In genomic region chr16:10219742-10220141, GRCh38 we compare ENCODE assay signal across 19 cellular contexts. TPM values are rescaled to one million over a fixed set of nuclear protein-coding genes. Genes with fewer than 3 reads are reported as not detected.
A peak's percentile ranks its signal among the peaks of the same experiment; 100 is the strongest.
DNase-seq lines count a peak whose midpoint lies in the region; ATAC-seq, FAIRE-seq and TF ChIP-seq lines count a peak whose summit lies in the region.
"Had no signal": no experiment of that assay in that cellular context is flagged by ENCODE, and none has a peak within 500 bp of the region (broad histone marks: within the 10 kb centered on the region; RNA-seq: fewer than 3 reads in every experiment).

No MANE protein-coding gene starts in this region.

- H3K27ac ChIP-seq in BLaER1 (no peak overlapping the region), GM12878 (ENCODE audit: control insufficient read depth, insufficient read depth) (no peak overlapping the region), small intestine (ENCODE audit: low read depth in 1 of 2, low read length in 1 of 2) (no peak overlapping the region), vagina (no peak overlapping the region)
- H3K27ac ChIP-seq: GM23248 had no signal

- BruUV-seq in GM12878 (replicated peaks; lab: Mats Ljungman, UMichigan): no TSS peak

- no peaks in the 10 kb centered on the region for H3K79me2 ChIP-seq in GM12878 (ENCODE audit: control insufficient read depth, insufficient read depth, low read length)

- H4K20me1 ChIP-seq in BLaER1 (no peaks in the 10 kb centered on the region), GM12878 (ENCODE audit: control insufficient read depth, insufficient read depth) (no peaks in the 10 kb centered on the region)

- H3K4me3 Mint-ChIP-seq in activated T-cell treated with anti-CD3 and anti-CD28 coated beads, Interleukin-2, amount 50 U/mL, for 24 hours: no peak overlapping the region
- H3K4me3 Mint-ChIP-seq: CD4-positive, alpha-beta memory T cell had no signal

- no peak overlapping the region for H2AFZ ChIP-seq in GM12878 (ENCODE audit: control insufficient read depth, low read depth, low read length)
- H2AFZ ChIP-seq: GM23248 had no signal

- TF ChIP-seq POLR2A in GM12878 (IDR thresholded peaks at IDR 0.05; ENCODE audit: low read depth, low read length) (no peak), vagina (IDR thresholded peaks at IDR 0.05) (no peak)

- 3% methylated on average over 4 of the region's 4 CpGs for WGBS in GM12878 (ENCODE audit: insufficient coverage, insufficient replicate concordance, low lambda C conversion rate, missing lambda C conversion rate)
- WGBS in small intestine, 3 donors: 10 to 24% (median 17%) methylated on average over 4 of the region's 4 CpGs

- DNase-seq in HT-29 (ENCODE audit: low spot score): peak; percentile 45
- no peak for DNase-seq in GM12878 (ENCODE audit: low read depth, low spot score)
- peak; percentile 46 for DNase-seq in small intestine
- no peak for DNase-seq in vagina (ENCODE audit: extremely low spot score in 2 of 2)
- DNase-seq in activated T-cell treated with anti-CD3 and anti-CD28 coated beads, Interleukin-2, amount 50 U/mL, for 24 hours: no peak
- DNase-seq: C1 segment of cervical spinal cord; Calu3; CD4-positive, alpha-beta memory T cell; COR-L47; DMS153; DND-41; GM23248; H7; HCEC 1CT had no signal

- in situ Hi-C loops in GM12878 (cut with MboI): no loop called here

- H3K9me3 Mint-ChIP-seq in activated T-cell treated with anti-CD3 and anti-CD28 coated beads, Interleukin-2, amount 50 U/mL, for 24 hours: no peaks in the 10 kb centered on the region
- H3K9me3 Mint-ChIP-seq: CD4-positive, alpha-beta memory T cell had no signal

- no peaks in the 10 kb centered on the region for H3K36me3 Mint-ChIP-seq in activated T-cell treated with anti-CD3 and anti-CD28 coated beads, Interleukin-2, amount 50 U/mL, for 24 hours (ENCODE audit: low read depth)
- H3K36me3 Mint-ChIP-seq: CD4-positive, alpha-beta memory T cell had no signal

- H3K4me3 ChIP-seq in BLaER1 (no peak overlapping the region), GM12878 (no peak overlapping the region), small intestine (ENCODE audit: low read depth in 1 of 2, low read length in 2 of 2) (no peak overlapping the region), vagina (no peak overlapping the region)
- H3K4me3 ChIP-seq: GM23248 had no signal

- SMC1A ChIA-PET in GM12878 (lab: Charles Lee; ENCODE audit: uncharacterized antibody, unreplicated experiment): no interaction called here

- no peak overlapping the region for H3K27ac Mint-ChIP-seq in activated T-cell treated with anti-CD3 and anti-CD28 coated beads, Interleukin-2, amount 50 U/mL, for 24 hours
- H3K27ac Mint-ChIP-seq: CD4-positive, alpha-beta memory T cell had no signal

- peaks cover 3% of the 10 kb centered on the region for H3K27me3 Mint-ChIP-seq in activated T-cell treated with anti-CD3 and anti-CD28 coated beads, Interleukin-2, amount 50 U/mL, for 24 hours

- H3K27me3 ChIP-seq in BLaER1 (no peaks in the 10 kb centered on the region), GM12878 (replicated peaks in 1 of 2; ENCODE audit: control insufficient read depth in 2 of 2, insufficient read depth in 2 of 2, low read length in 1 of 2) (no peaks in the 10 kb centered on the region), small intestine (ENCODE audit: control insufficient read depth in 2 of 2, insufficient read depth in 2 of 2, low read length in 2 of 2) (no peaks in the 10 kb centered on the region), vagina (no peaks in the 10 kb centered on the region)

- H3K36me3 ChIP-seq in BLaER1: no peaks in the 10 kb centered on the region
- no peaks in the 10 kb centered on the region for H3K36me3 ChIP-seq in GM12878 (ENCODE audit: control insufficient read depth in 2 of 2, insufficient read depth in 2 of 2, low read length in 1 of 2)
- no peaks in the 10 kb centered on the region for H3K36me3 ChIP-seq in small intestine (ENCODE audit: control insufficient read depth in 2 of 2, insufficient read depth in 2 of 2, low read length in 2 of 2)
- no peaks in the 10 kb centered on the region for H3K36me3 ChIP-seq in vagina

- no peaks in the 10 kb centered on the region for H3K4me1 Mint-ChIP-seq in activated T-cell treated with anti-CD3 and anti-CD28 coated beads, Interleukin-2, amount 50 U/mL, for 24 hours (ENCODE audit: low read depth)
- H3K4me1 Mint-ChIP-seq: CD4-positive, alpha-beta memory T cell had no signal

- H3K9ac ChIP-seq in BLaER1 (no peak overlapping the region), GM12878 (ENCODE audit: control insufficient read depth, insufficient read depth, low read length) (no peak overlapping the region)
- H3K9ac ChIP-seq: GM23248 had no signal

- peak; percentile 53; the same call in 2 of the 3 replicates for ATAC-seq in GM12878
- ATAC-seq in HG03196 (IDR thresholded peaks at IDR 0.05; ENCODE audit: unreplicated experiment): no peak

- TF ChIP-seq EP300 in GM12878 (IDR thresholded peaks at IDR 0.05; ENCODE audit: borderline replicate concordance in 1 of 2, control insufficient read depth in 1 of 2, low read depth in 2 of 2, low read length in 2 of 2): no peak

- CTCF ChIA-PET in GM12878 (lab: Yijun Ruan, JAX): no interaction called here

- TF ChIP-seq CTCF in GM12878 (IDR thresholded peaks at IDR 0.05 in 2 of 3, conservative IDR thresholded peaks at IDR 0.05 in 1 of 3; ENCODE audit: control insufficient read depth in 2 of 3, extremely low read depth in 1 of 3, insufficient read depth in 1 of 3, low read depth in 3 of 3, low read length in 3 of 3) (no peak), vagina (IDR thresholded peaks at IDR 0.05) (no peak)

- RAD21 ChIA-PET in GM12878 (lab: Charles Lee; ENCODE audit: unreplicated experiment): no interaction called here

- FAIRE-seq in GM12878 (lab: Jason Lieb, UNC): no peak
- no peak for FAIRE-seq in small intestine (lab: Jason Lieb, UNC)
- FAIRE-seq: G401.6, GM19239, H1 had no signal

- POLR2A ChIA-PET in GM12878 (lab: Charles Lee): no interaction called here

- no peak for TF ChIP-seq RAD21 in GM12878 (IDR thresholded peaks at IDR 0.05; ENCODE audit: insufficient read depth, low read depth, low read length)

- H3K4me1 ChIP-seq in BLaER1 (peaks cover 61% of the 10 kb centered on the region), GM12878 (ENCODE audit: control insufficient read depth, insufficient read depth, low read length) (no peaks in the 10 kb centered on the region), small intestine (ENCODE audit: control insufficient read depth in 2 of 2, insufficient read depth in 1 of 2, low read depth in 1 of 2, low read length in 1 of 2) (peaks cover 0 to 2% of the 10 kb centered on the region in 2 donors), vagina (no peaks in the 10 kb centered on the region)

- peak overlapping the region; percentile 65 for H3K4me2 ChIP-seq in BLaER1
- H3K4me2 ChIP-seq in GM12878 (ENCODE audit: control insufficient read depth, insufficient read depth): no peak overlapping the region

- H3K9me3 ChIP-seq in BLaER1 (no peaks in the 10 kb centered on the region), GM12878 (replicated peaks; ENCODE audit: control insufficient read depth, insufficient read depth, low read length) (no peaks in the 10 kb centered on the region; the same call in 2 of the 3 replicates), small intestine (ENCODE audit: control insufficient read depth, low read depth) (no peaks in the 10 kb centered on the region), vagina (no peaks in the 10 kb centered on the region)

- intact Hi-C loops in GM12878 (cut with micrococcal nuclease; ENCODE audit: unreplicated experiment): no loop called here
- intact Hi-C loops in vagina (cut with DNase I): no loop called here

TF ChIP-seq in GM12878, 131 proteins besides CTCF, POLR2A, EP300 and RAD21:
- TF ChIP-seq MTA2 (IDR thresholded peaks at IDR 0.05; ENCODE audit: low read depth): 0 out of 2 replicates have a peak, but pooled peaks have one; percentile 10
- peak; percentile 43 to 50; a peak in 2 of 4 replicates for TF ChIP-seq IKZF2 (IDR thresholded peaks at IDR 0.05)
- TF ChIP-seq POLR2AphosphoS5 (IDR thresholded peaks at IDR 0.05; ENCODE audit: low read length): no peak
- TF ChIP-seq IKZF1 (conservative IDR thresholded peaks at IDR 0.05): 0 out of 2 replicates have a peak, but pooled peaks have one; percentile 35
TF ChIP-seq in GM12878: peak in this region for 3.

RNA-seq across cellular contexts. Expression of gene GRIN2A, which starts 37.5 kb away (rescaled TPM):
- total RNA-seq in HT-29 (2014; rRNA removed; shearing (Covaris generic)): not detected in 2 replicates
- total RNA-seq in GM12878 (2013; cell fraction: nucleolus; rRNA removed): 17.4 and 19.2 TPM in 2 replicates
- 7.5 and 9.4 TPM in 2 replicates for total RNA-seq in GM12878 (2014; rRNA removed)
- total RNA-seq in GM12878 (2014; rRNA removed; fragmentation: Illumina TruSeq; extraction: Trizol): 8.0 and 9.2 TPM in 2 replicates
- total RNA-seq in GM12878 (2021): 11.2 and 13.3 TPM in 2 replicates
- polyA plus RNA-seq in GM12878 (2011; ENCODE audit: low read depth): 0.63 TPM
- 7.6 and 7.8 TPM in 2 replicates for polyA plus RNA-seq in GM12878 (2011; rRNA removed)
- 5.2 and 5.9 TPM in 2 replicates for polyA plus RNA-seq in GM12878 (2011; cell fraction: cytosol; rRNA removed)
- 13.5 and 14.2 TPM in 2 replicates for polyA plus RNA-seq in GM12878 (2011; cell fraction: nucleus; rRNA removed)
- polyA plus RNA-seq in GM12878 (2012): 0.56 and 1.2 TPM in 2 replicates
- 7.9 and 8.2 TPM in 2 replicates for polyA plus RNA-seq in GM12878 (2014; fragmentation: Illumina TruSeq; extraction: Trizol)
- polyA plus RNA-seq in GM12878 (2014; fragmentation: Nextera tagmentation; extraction: Ambion mirVana): 1 to 10 TPM; 2.4 to 2.5 TPM
- polyA plus RNA-seq in GM12878 (2014; rRNA removed): 5.7 and 7.0 TPM in 2 replicates
- polyA plus RNA-seq in GM12878 (2016; fragmentation: Nextera tagmentation; extraction: Ambion mirVana): 1 to 10 TPM; 4.0 TPM
- polyA minus RNA-seq in GM12878 (2011; rRNA and poly(A)+ RNA removed): 34.1 and 43.9 TPM in 2 replicates
- 6.0 and 6.3 TPM in 2 replicates for polyA minus RNA-seq in GM12878 (2011; cell fraction: cytosol; rRNA and poly(A)+ RNA removed)
- polyA minus RNA-seq in GM12878 (2011; cell fraction: nucleus; rRNA and poly(A)+ RNA removed): 27.1 and 40.9 TPM in 2 replicates
- under 1 TPM in 2 of 3 donors, not detected in 1; 0.19 to 0.27 TPM for polyA plus RNA-seq in small intestine
- 1.5 TPM for total RNA-seq in vagina
- total RNA-seq: CD4-positive, alpha-beta memory T cell; GM23248 had no signal
- polyA plus RNA-seq: CD4-positive, alpha-beta memory T cell; GM23248 had no signal

Comparison
In these comparisons a context has a peak if more than half of its experiments do, and no peak if none do; other contexts are left out.
1. DNase-seq: peak in HT-29 (single experiment) and small intestine (single experiment); none in GM12878 (single experiment), vagina (0 of 2) and activated T-cell treated with anti-CD3 and anti-CD28 coated beads, Interleukin-2, amount 50 U/mL, for 24 hours (single experiment).